ENCODE assay signal across 2 cellular contexts in the genomic region with DNA sequence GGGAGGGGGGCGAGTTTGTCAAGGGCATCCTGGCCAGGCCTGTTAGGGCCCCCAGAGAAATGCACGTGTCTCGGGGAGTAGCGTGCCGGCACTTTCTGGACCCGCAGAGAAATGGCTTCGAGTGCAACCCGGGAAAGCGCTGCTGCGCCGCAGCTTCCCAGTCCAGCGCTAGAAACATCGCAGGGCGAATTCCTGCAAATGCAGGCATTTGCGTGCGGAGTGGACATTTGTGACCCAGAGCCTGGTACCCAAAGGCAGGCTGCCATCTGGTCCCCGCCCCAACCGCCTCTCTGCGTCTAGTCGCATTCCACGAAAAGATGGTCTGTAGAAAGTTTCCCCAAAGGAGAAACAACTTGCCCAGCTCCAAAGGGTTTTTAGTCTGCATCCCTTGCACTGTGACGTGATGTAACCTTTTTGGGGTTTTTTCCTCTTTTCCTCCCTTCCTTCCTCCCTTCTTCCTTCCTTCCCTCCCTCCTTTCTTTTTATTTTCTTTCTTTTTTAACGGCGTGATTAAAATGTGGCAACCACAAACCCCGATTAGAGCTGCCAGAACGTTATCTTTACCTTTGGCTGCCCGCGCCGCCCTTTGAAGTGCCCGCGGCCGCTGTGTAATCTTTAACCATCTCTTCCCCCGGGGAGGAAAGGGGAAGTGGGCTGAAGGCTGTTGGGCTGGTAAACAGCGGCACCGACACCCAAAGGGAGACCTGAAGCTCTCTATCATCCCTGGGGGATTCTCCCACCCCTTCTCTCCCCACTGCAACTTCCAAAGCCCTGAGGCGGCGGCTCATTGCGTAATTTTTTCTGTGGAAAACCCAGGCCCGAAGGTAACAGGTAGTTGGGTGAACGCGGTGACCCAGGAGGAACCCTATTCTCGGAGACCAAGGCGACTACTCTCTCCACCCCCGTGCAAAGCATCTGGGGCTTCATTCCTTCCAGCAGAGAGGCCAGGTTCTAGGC.
TF ChIP-seq lines count a peak whose summit lies in the region.

No MANE protein-coding gene starts in this region.

TF ChIP-seq in H1, 55 proteins besides CTCF, POLR2A, EP300 and RAD21:
- TF ChIP-seq CEBPB (IDR thresholded peaks at IDR 0.05; ENCODE audit: low read depth, low read length) (peak; percentile 85), RXRA (IDR thresholded peaks at IDR 0.05; ENCODE audit: insufficient read depth, low read depth, low read length) (no peak), SP2 (IDR thresholded peaks at IDR 0.05; ENCODE audit: low read length) (no peak), POLR2AphosphoS5 (IDR thresholded peaks at IDR 0.05; ENCODE audit: low read depth, low read length) (no peak), GABPA (IDR thresholded peaks at IDR 0.05; ENCODE audit: borderline replicate concordance, insufficient read depth, low read length) (no peak), FOSL1 (IDR thresholded peaks at IDR 0.05; ENCODE audit: insufficient read depth, low read depth, low read length) (no peak), SUZ12 (IDR thresholded peaks at IDR 0.05; ENCODE audit: low read length) (peak; percentile 86; the same call in 1 of the 2 replicates), RNF2 (IDR thresholded peaks at IDR 0.05; ENCODE audit: borderline replicate concordance, low read depth, low read length, missing control alignments, poor library complexity, severe bottlenecking) (peak; percentile 48), BCL11A (IDR thresholded peaks at IDR 0.05; ENCODE audit: low read depth in 2 of 2, low read length in 2 of 2) (no peak), EZH2 (IDR thresholded peaks at IDR 0.05; ENCODE audit: low read depth, low read length, severe bottlenecking) (peak; percentile 78)
- TF ChIP-seq, protein P1, sequence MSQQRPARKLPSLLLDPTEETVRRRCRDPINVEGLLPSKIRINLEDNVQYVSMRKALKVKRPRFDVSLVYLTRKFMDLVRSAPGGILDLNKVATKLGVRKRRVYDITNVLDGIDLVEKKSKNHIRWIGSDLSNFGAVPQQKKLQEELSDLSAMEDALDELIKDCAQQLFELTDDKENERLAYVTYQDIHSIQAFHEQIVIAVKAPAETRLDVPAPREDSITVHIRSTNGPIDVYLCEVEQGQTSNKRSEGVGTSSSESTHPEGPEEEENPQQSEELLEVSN (IDR thresholded peaks at IDR 0.05), result peak; percentile 86
- TF ChIP-seq, protein P2, sequence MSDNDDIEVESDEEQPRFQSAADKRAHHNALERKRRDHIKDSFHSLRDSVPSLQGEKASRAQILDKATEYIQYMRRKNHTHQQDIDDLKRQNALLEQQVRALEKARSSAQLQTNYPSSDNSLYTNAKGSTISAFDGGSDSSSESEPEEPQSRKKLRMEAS (IDR thresholded peaks at IDR 0.05), result peak; percentile 65
TF ChIP-seq in H1: peak in this region for 6.

TF ChIP-seq in neural cell, 6 proteins besides CTCF, POLR2A, EP300 and RAD21:
- TF ChIP-seq SMC3 (conservative IDR thresholded peaks at IDR 0.05; ENCODE audit: poor library complexity) (no peak), EZH2 (IDR thresholded peaks at IDR 0.05; ENCODE audit: borderline replicate concordance, insufficient read depth, low read length, poor library complexity, severe bottlenecking) (no peak), TAF1 (IDR thresholded peaks at IDR 0.05; ENCODE audit: low read depth) (no peak), MXI1 (conservative IDR thresholded peaks at IDR 0.05; ENCODE audit: poor library complexity, severe bottlenecking) (no peak), POLR2AphosphoS5 (IDR thresholded peaks at IDR 0.05) (no peak)
- TF ChIP-seq, protein P3, sequence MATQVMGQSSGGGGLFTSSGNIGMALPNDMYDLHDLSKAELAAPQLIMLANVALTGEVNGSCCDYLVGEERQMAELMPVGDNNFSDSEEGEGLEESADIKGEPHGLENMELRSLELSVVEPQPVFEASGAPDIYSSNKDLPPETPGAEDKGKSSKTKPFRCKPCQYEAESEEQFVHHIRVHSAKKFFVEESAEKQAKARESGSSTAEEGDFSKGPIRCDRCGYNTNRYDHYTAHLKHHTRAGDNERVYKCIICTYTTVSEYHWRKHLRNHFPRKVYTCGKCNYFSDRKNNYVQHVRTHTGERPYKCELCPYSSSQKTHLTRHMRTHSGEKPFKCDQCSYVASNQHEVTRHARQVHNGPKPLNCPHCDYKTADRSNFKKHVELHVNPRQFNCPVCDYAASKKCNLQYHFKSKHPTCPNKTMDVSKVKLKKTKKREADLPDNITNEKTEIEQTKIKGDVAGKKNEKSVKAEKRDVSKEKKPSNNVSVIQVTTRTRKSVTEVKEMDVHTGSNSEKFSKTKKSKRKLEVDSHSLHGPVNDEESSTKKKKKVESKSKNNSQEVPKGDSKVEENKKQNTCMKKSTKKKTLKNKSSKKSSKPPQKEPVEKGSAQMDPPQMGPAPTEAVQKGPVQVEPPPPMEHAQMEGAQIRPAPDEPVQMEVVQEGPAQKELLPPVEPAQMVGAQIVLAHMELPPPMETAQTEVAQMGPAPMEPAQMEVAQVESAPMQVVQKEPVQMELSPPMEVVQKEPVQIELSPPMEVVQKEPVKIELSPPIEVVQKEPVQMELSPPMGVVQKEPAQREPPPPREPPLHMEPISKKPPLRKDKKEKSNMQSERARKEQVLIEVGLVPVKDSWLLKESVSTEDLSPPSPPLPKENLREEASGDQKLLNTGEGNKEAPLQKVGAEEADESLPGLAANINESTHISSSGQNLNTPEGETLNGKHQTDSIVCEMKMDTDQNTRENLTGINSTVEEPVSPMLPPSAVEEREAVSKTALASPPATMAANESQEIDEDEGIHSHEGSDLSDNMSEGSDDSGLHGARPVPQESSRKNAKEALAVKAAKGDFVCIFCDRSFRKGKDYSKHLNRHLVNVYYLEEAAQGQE (IDR thresholded peaks at IDR 0.05; ENCODE audit: borderline replicate concordance), result no peak
